17 cellular contexts compared by ENCODE assay signal in the genomic region with DNA sequence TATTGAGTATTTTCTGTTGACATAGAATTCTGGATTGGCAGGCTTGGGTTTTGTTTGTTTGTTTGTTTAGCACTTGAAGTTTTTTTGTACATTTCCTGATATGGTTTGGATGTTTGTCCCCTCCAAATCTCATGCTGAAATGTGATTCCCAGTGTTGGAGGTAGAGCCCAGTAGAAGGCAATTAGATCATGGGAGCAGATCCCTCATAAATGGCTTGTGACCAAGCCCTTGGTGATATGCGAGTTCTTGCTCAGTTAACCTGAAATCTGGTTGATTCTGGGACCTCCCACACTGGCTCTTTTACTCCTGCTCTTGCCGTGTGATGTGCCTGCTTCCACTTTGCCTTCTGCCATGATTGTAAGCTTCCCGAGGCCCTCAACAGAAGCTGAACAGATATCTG.
DNase-seq lines count a peak whose midpoint lies in the region; ATAC-seq, FAIRE-seq and TF ChIP-seq lines count a peak whose summit lies in the region.
"Had no signal": no experiment of that assay in that cellular context is flagged by ENCODE, and none has a peak within 500 bp of the region (broad histone marks: within the 10 kb centered on the region; RNA-seq: fewer than 3 reads in every experiment).

No MANE protein-coding gene starts in this region.

- BruUV-seq in K562 (replicated peaks; lab: Mats Ljungman, UMichigan) (no TSS peak), MCF 10A (replicated peaks; lab: Mats Ljungman, UMichigan) (no TSS peak)

- H3K27me3 ChIP-seq in K562 (ENCODE audit: control insufficient read depth in 2 of 2, insufficient read depth in 2 of 2, low read length in 2 of 2): no peaks in the 10 kb centered on the region
- no peaks in the 10 kb centered on the region for H3K27me3 ChIP-seq in tibial nerve

- POLR2A ChIA-PET in K562 (lab: Yijun Ruan, JAX): no interaction called here
- POLR2A ChIA-PET in MCF 10A (lab: Yijun Ruan, JAX): no interaction called here

- H3K4me1 Mint-ChIP-seq in activated T-cell treated with anti-CD3 and anti-CD28 coated beads, Interleukin-2, amount 50 U/mL, for 72 hours (ENCODE audit: low read depth): peaks cover 48% of the 10 kb centered on the region
- H3K4me1 Mint-ChIP-seq in activated T-cell treated with anti-CD3 and anti-CD28 coated beads, Interleukin-2, amount 50 U/mL, for 24 hours (ENCODE audit: low read depth): peaks cover 66% of the 10 kb centered on the region
- H3K4me1 Mint-ChIP-seq in MCF 10A (ENCODE audit: insufficient read depth, unreplicated experiment): peaks cover 5% of the 10 kb centered on the region

- no peak for FAIRE-seq in K562 (lab: Jason Lieb, UNC)

- no peak for TF ChIP-seq POLR2A in K562 (conservative IDR thresholded peaks at IDR 0.05)
- no peak for TF ChIP-seq POLR2A in tibial nerve (IDR thresholded peaks at IDR 0.05)

- no peak for TF ChIP-seq RAD21 in K562 (CRISPR knock-in tag; conservative IDR thresholded peaks at IDR 0.05 in 1 of 2, IDR thresholded peaks at IDR 0.05 in 1 of 2)

- peaks cover 5 to 9% of the 10 kb centered on the region in 2 donors for H3K36me3 Mint-ChIP-seq in activated T-cell treated with anti-CD3 and anti-CD28 coated beads, Interleukin-2, amount 50 U/mL, for 72 hours (ENCODE audit: insufficient read depth in 2 of 2)
- H3K36me3 Mint-ChIP-seq in activated T-cell treated with anti-CD3 and anti-CD28 coated beads, Interleukin-2, amount 50 U/mL, for 24 hours (ENCODE audit: low read depth): peaks cover 15% of the 10 kb centered on the region
- H3K36me3 Mint-ChIP-seq in MCF 10A (ENCODE audit: insufficient read depth, unreplicated experiment): no peaks in the 10 kb centered on the region
- H3K36me3 Mint-ChIP-seq: IgD-negative memory B cell had no signal

- peak overlapping the region in 1 of 2 experiments; percentile 18; a peak in 1 of 4 replicates for H3K9ac ChIP-seq in K562 (ENCODE audit: insufficient read depth in 1 of 2, low read depth in 2 of 2, low read length in 2 of 2)
- H3K9ac ChIP-seq: SK-N-SH had no signal

- peak overlapping the region; percentile 10 for H3K27ac Mint-ChIP-seq in activated T-cell treated with anti-CD3 and anti-CD28 coated beads, Interleukin-2, amount 50 U/mL, for 72 hours
- H3K27ac Mint-ChIP-seq in activated T-cell treated with anti-CD3 and anti-CD28 coated beads, Interleukin-2, amount 50 U/mL, for 24 hours: no peak overlapping the region
- H3K27ac Mint-ChIP-seq in MCF 10A (ENCODE audit: low read depth, unreplicated experiment): no peak overlapping the region
- H3K27ac Mint-ChIP-seq: IgD-negative memory B cell had no signal

- H3K4me2 ChIP-seq in K562 (ENCODE audit: insufficient read depth, low read length): peak overlapping the region; percentile 43
- H3K4me2 ChIP-seq: SK-N-SH had no signal

- H3K27me3 Mint-ChIP-seq in activated T-cell treated with anti-CD3 and anti-CD28 coated beads, Interleukin-2, amount 50 U/mL, for 72 hours (ENCODE audit: low read depth): no peaks in the 10 kb centered on the region
- H3K27me3 Mint-ChIP-seq in activated T-cell treated with anti-CD3 and anti-CD28 coated beads, Interleukin-2, amount 50 U/mL, for 24 hours: no peaks in the 10 kb centered on the region
- H3K27me3 Mint-ChIP-seq in MCF 10A (ENCODE audit: insufficient read depth, unreplicated experiment): no peaks in the 10 kb centered on the region
- H3K27me3 Mint-ChIP-seq: CD4-positive, alpha-beta memory T cell; IgD-negative memory B cell had no signal

- H4K20me1 ChIP-seq in K562 (replicated peaks; ENCODE audit: control insufficient read depth, insufficient read depth, low read length): no peaks in the 10 kb centered on the region

- H3K79me2 ChIP-seq in K562 (ENCODE audit: control insufficient read depth, insufficient read depth, low read length): peaks cover 19% of the 10 kb centered on the region; the same call in 2 of the 3 replicates

- H3K9me3 Mint-ChIP-seq in activated T-cell treated with anti-CD3 and anti-CD28 coated beads, Interleukin-2, amount 50 U/mL, for 72 hours: peaks cover 3 to 8% of the 10 kb centered on the region in 2 donors
- H3K9me3 Mint-ChIP-seq in activated T-cell treated with anti-CD3 and anti-CD28 coated beads, Interleukin-2, amount 50 U/mL, for 24 hours: peaks cover 10% of the 10 kb centered on the region
- H3K9me3 Mint-ChIP-seq in MCF 10A (ENCODE audit: unreplicated experiment): peaks cover 13% of the 10 kb centered on the region

- intact Hi-C loops in K562 (cut with micrococcal nuclease) (no loop called here), MCF 10A (cut with micrococcal nuclease) (no loop called here)

- H3K9me3 ChIP-seq in K562 (replicated peaks; ENCODE audit: control insufficient read depth, insufficient read depth, low read depth, low read length) (no peaks in the 10 kb centered on the region; the same call in 1 of the 2 replicates), tibial nerve (peaks cover 0 to 4% (median under 1%) of the 10 kb centered on the region in 4 donors)

- H3K4me3 ChIP-seq in K562: no peak overlapping the region
- no peak overlapping the region for H3K4me3 ChIP-seq in tibial nerve
- H3K4me3 ChIP-seq: HAP-1 had no signal

- H3K36me3 ChIP-seq in K562 (ENCODE audit: control insufficient read depth, insufficient read depth, low read length): no peaks in the 10 kb centered on the region
- H3K36me3 ChIP-seq in tibial nerve: no peaks in the 10 kb centered on the region
- H3K36me3 ChIP-seq: HAP-1 had no signal

- H3K4me1 ChIP-seq in K562 (replicated peaks in 1 of 2; ENCODE audit: control insufficient read depth in 2 of 2, insufficient read depth in 2 of 2, low read length in 2 of 2): peaks cover 0 to 28% of the 10 kb centered on the region in 2 experiments; a peak in 4 of 5 replicates
- no peaks in the 10 kb centered on the region for H3K4me1 ChIP-seq in tibial nerve

- no peaks in the 10 kb centered on the region for H3K9me1 ChIP-seq in K562 (ENCODE audit: control insufficient read depth, insufficient read depth, low read length)

- CTCF ChIA-PET in K562 (lab: Yijun Ruan, JAX; ENCODE audit: low intra/inter-chr PET ratio): no interaction called here
- CTCF ChIA-PET in MCF 10A (lab: Yijun Ruan, JAX): no interaction called here

- H3K27ac ChIP-seq in K562 (ENCODE audit: extremely low read depth, low read depth, low read length): peak overlapping the region; percentile 45; the same call in 2 of the 3 replicates
- H3K27ac ChIP-seq in tibial nerve: no peak overlapping the region

- no peak for ATAC-seq in activated T-cell treated with anti-CD3 and anti-CD28 coated beads, Interleukin-2, amount 50 U/mL, for 72 hours (replicated peaks in 1 of 2)
- peak; percentile 58 for ATAC-seq in K562
- ATAC-seq in HG02610 (IDR thresholded peaks at IDR 0.05; ENCODE audit: unreplicated experiment): no peak
- ATAC-seq: Right ventricle myocardium inferior had no signal

- no peak overlapping the region for H3K4me3 Mint-ChIP-seq in activated T-cell treated with anti-CD3 and anti-CD28 coated beads, Interleukin-2, amount 50 U/mL, for 72 hours
- no peak overlapping the region for H3K4me3 Mint-ChIP-seq in activated T-cell treated with anti-CD3 and anti-CD28 coated beads, Interleukin-2, amount 50 U/mL, for 24 hours
- no peak overlapping the region for H3K4me3 Mint-ChIP-seq in MCF 10A (ENCODE audit: unreplicated experiment)
- H3K4me3 Mint-ChIP-seq: IgD-negative memory B cell had no signal

- TF ChIP-seq EP300 in K562 (IDR thresholded peaks at IDR 0.05; ENCODE audit: low read length) (no peak), tibial nerve (IDR thresholded peaks at IDR 0.05) (no peak)

- DNase-seq in activated T-cell treated with anti-CD3 and anti-CD28 coated beads, Interleukin-2, amount 50 U/mL, for 72 hours: no peak
- no peak for DNase-seq in activated T-cell treated with anti-CD3 and anti-CD28 coated beads, Interleukin-2, amount 50 U/mL, for 24 hours
- DNase-seq in NCI-H2029 treated with DMSO at 0.1 percent for 48 hours (lab: John Stamatoyannopoulos, UW): peak; percentile 69
- DNase-seq in K562 (ENCODE audit: extremely low read depth in 1 of 4, low spot score in 3 of 4): peak in 1 of 4 experiments; percentile 32
- DNase-seq in tibial nerve (ENCODE audit: low spot score in 2 of 2): no peak
- no peak for DNase-seq in MCF 10A (ENCODE audit: unreplicated experiment)
- DNase-seq: ACHN; CD4-positive, alpha-beta memory T cell; NCI-H1048; NCI-H1694; NCI-H226; NCI-H748 treated with DMSO at 0.1 percent for 48 hours; SK-N-SH had no signal

- H2AFZ ChIP-seq in K562 (ENCODE audit: low read depth, low read length): no peak overlapping the region

- TF ChIP-seq CTCF in K562 (IDR thresholded peaks at IDR 0.05 in 2 of 3, conservative IDR thresholded peaks at IDR 0.05 in 1 of 3; ENCODE audit: insufficient read depth in 2 of 3, low read depth in 1 of 3, low read length in 3 of 3): no peak
- TF ChIP-seq CTCF in tibial nerve (IDR thresholded peaks at IDR 0.05): no peak
- no peak for TF ChIP-seq CTCF in MCF 10A (IDR thresholded peaks at IDR 0.05; ENCODE audit: unreplicated experiment)

- in situ Hi-C loops in K562 (cut with MboI): no loop called here

- 12% methylated on average over 3 of the region's 3 CpGs for WGBS in K562 (ENCODE audit: insufficient coverage, low coverage, missing lambda C conversion rate)
- WGBS in tibial nerve, 2 donors: 76 to 80% methylated on average over 3 of the region's 3 CpGs

TF ChIP-seq in K562, 482 proteins besides CTCF, POLR2A, EP300 and RAD21 (continues in another document):
- TF ChIP-seq GATAD2B (IDR thresholded peaks at IDR 0.05; ENCODE audit: borderline replicate concordance) (0 out of 2 replicates have a peak, but pooled peaks have one; percentile 20), FOXA1 (IDR thresholded peaks at IDR 0.05; ENCODE audit: borderline replicate concordance) (no peak)
- TF ChIP-seq, protein P1, sequence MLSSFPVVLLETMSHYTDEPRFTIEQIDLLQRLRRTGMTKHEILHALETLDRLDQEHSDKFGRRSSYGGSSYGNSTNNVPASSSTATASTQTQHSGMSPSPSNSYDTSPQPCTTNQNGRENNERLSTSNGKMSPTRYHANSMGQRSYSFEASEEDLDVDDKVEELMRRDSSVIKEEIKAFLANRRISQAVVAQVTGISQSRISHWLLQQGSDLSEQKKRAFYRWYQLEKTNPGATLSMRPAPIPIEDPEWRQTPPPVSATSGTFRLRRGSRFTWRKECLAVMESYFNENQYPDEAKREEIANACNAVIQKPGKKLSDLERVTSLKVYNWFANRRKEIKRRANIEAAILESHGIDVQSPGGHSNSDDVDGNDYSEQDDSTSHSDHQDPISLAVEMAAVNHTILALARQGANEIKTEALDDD (IDR thresholded peaks at IDR 0.05): 0 out of 2 replicates have a peak, but pooled peaks have one; percentile 41
